6 cellular contexts compared by ENCODE assay signal in genomic region chr12:110228348-110228747, GRCh38. TPM values are rescaled to one million over a fixed set of nuclear protein-coding genes. Genes with fewer than 3 reads are reported as not detected.
DNase-seq lines count a peak whose midpoint lies in the region; ATAC-seq, FAIRE-seq and TF ChIP-seq lines count a peak whose summit lies in the region.
"Not testable (repeated sequence)": the region's sequence is repeated elsewhere in the genome, so short reads cannot be mapped to it uniquely, and the experiment has no call there.

No MANE protein-coding gene starts in this region.

- FAIRE-seq in A549 (lab: Jason Lieb, UNC) = not testable (repeated sequence)

- H3K4me2 ChIP-seq in A549 = not testable (repeated sequence)

- H3K27me3 Mint-ChIP-seq in WTC11 (ENCODE audit: low read depth); nephron (ENCODE audit: low read depth): not testable (repeated sequence)

- not testable (repeated sequence) for TF ChIP-seq POLR2A in A549 (IDR thresholded peaks at IDR 0.05; ENCODE audit: low read length); heart left ventricle (IDR thresholded peaks at IDR 0.05); gastrocnemius medialis (IDR thresholded peaks at IDR 0.05)

- not testable (repeated sequence) for H3K9me3 ChIP-seq in A549; heart left ventricle; left ventricle myocardium inferior (replicated peaks); gastrocnemius medialis

- in situ Hi-C loops in gastrocnemius medialis (cut with MboI; ENCODE audit: low sequenced_read_pairs in 4 of 4) = loop anchor here in 1 of 4 donors (10.0 kb wide), 1 partner anchor 124 kb away; no protein-coding TSS in a partner anchor

- H3K4me1 ChIP-seq in A549 = peaks cover 56% of the 10 kb centered on the region
- H3K4me1 ChIP-seq in heart left ventricle = peaks cover 0 to 54% (median 17%) of the 10 kb centered on the region in 12 donors
- H3K4me1 ChIP-seq in left ventricle myocardium inferior = peaks cover 71% of the 10 kb centered on the region
- H3K4me1 ChIP-seq in gastrocnemius medialis = peaks cover 25 to 35% of the 10 kb centered on the region in 2 donors

- H3K27ac ChIP-seq in A549 = not testable (repeated sequence)
- H3K27ac ChIP-seq in heart left ventricle (peak overlapping the region in 9 of 12 donors; percentile 5 to 79 (median 68)), left ventricle myocardium inferior (replicated peaks) (peak overlapping the region; percentile 82), gastrocnemius medialis (peak overlapping the region; percentile 66 to 82 (median 72))

- ATAC-seq in A549, WTC11, heart left ventricle, gastrocnemius medialis: not testable (repeated sequence)

- H3K4me1 Mint-ChIP-seq in WTC11 = not testable (repeated sequence)
- peaks cover 49% of the 10 kb centered on the region for H3K4me1 Mint-ChIP-seq in nephron

- H3K9me3 Mint-ChIP-seq in WTC11, nephron: not testable (repeated sequence)

- DNase-seq in A549 (ENCODE audit: low read depth in 1 of 2, low spot score in 1 of 2); WTC11 (ENCODE audit: low spot score); heart left ventricle; left ventricle myocardium inferior; gastrocnemius medialis: not testable (repeated sequence)

- H3K27ac Mint-ChIP-seq in WTC11 = not testable (repeated sequence)
- H3K27ac Mint-ChIP-seq in nephron = peak overlapping the region in 2 of 3 experiments; percentile 3 to 18

- TF ChIP-seq EP300 in A549 (IDR thresholded peaks at IDR 0.05) = not testable (repeated sequence)

- not testable (repeated sequence) for H3K36me3 ChIP-seq in heart left ventricle, left ventricle myocardium inferior, gastrocnemius medialis

- TF ChIP-seq RAD21 in A549 (conservative IDR thresholded peaks at IDR 0.05 in 1 of 2, IDR thresholded peaks at IDR 0.05 in 1 of 2) = not testable (repeated sequence)

- 91% methylated on average over 4 of the region's 4 CpGs for WGBS in A549 (ENCODE audit: missing lambda C conversion rate)
- 94 to 98% (median 97%) methylated on average over 4 of the region's 4 CpGs for WGBS in heart left ventricle, 4 donors

- TF ChIP-seq CTCF in A549 (IDR thresholded peaks at IDR 0.05); WTC11 (IDR thresholded peaks at IDR 0.05); heart left ventricle (IDR thresholded peaks at IDR 0.05); left ventricle myocardium inferior (IDR thresholded peaks at IDR 0.05; ENCODE audit: borderline replicate concordance); nephron (IDR thresholded peaks at IDR 0.05; ENCODE audit: unreplicated experiment in 3 of 3); gastrocnemius medialis (IDR thresholded peaks at IDR 0.05 in 4 of 5, conservative IDR thresholded peaks at IDR 0.05 in 1 of 5): not testable (repeated sequence)

- not testable (repeated sequence) for H3K4me3 ChIP-seq in A549, heart left ventricle, left ventricle myocardium inferior, gastrocnemius medialis

- not testable (repeated sequence) for H3K27me3 ChIP-seq in heart left ventricle; left ventricle myocardium inferior (ENCODE audit: low read depth); gastrocnemius medialis

- POLR2A ChIA-PET in A549 (lab: Yijun Ruan, JAX) = interaction anchor here (2.0 kb wide), 1 partner anchor 52 kb away, joined by 6 read pairs; the partner anchor contains the start of gene ATP2A2
- POLR2A ChIA-PET in WTC11 (lab: Charles Lee) = interaction anchor here (0.7 kb wide), 1 partner anchor 16 kb away, joined by 3 read pairs; no protein-coding TSS in a partner anchor

- CTCF ChIA-PET in A549 (lab: Yijun Ruan, JAX) = interaction anchor here (1.4 to 9.6 kb wide), 2 partner anchors 16 to 125 kb away, joined by 5 to 100 read pairs; no protein-coding TSS in a partner anchor
- CTCF ChIA-PET in WTC11 (lab: Charles Lee) = not testable (repeated sequence)

- intact Hi-C loops in heart left ventricle (cut with DNase I) = loop anchor here in 7 of 10 donors (10.0 kb wide), 4 partner anchors 46 to 134 kb away; partner anchors contain the start of gene ATP2A2 (in 4 of the 7)
- intact Hi-C loops in left ventricle myocardium inferior (cut with micrococcal nuclease); gastrocnemius medialis (cut with DNase I; ENCODE audit: low total_unique reads): not testable (repeated sequence)

- not testable (repeated sequence) for H3K4me3 Mint-ChIP-seq in WTC11, nephron

- not testable (repeated sequence) for H3K36me3 Mint-ChIP-seq in WTC11
- peaks cover 18% of the 10 kb centered on the region for H3K36me3 Mint-ChIP-seq in nephron (ENCODE audit: low read depth)

TF ChIP-seq in A549, 52 proteins besides CTCF, POLR2A, EP300 and RAD21:
- 0 out of 2 replicates have a peak, but pooled peaks have one; percentile 7 for TF ChIP-seq ZC3H11A (IDR thresholded peaks at IDR 0.05)

TF ChIP-seq in WTC11, 78 proteins besides CTCF, POLR2A, EP300 and RAD21:
- peak; percentile 63; the same call in 1 of the 2 replicates for TF ChIP-seq HMGA2 (CRISPR knock-in tag; IDR thresholded peaks at IDR 0.05)
TF ChIP-seq in WTC11: peak in this region for 1; not testable (repeated sequence) for 77.

RNA-seq across cellular contexts. Expression of gene ATP2A2, which starts 52.7 kb away (rescaled TPM):
- polyA plus RNA-seq in A549 (2011; rRNA removed) (415 and 431 TPM in 2 replicates), A549 (2017; fragmentation: RNase III; extraction: RNeasy Plus Mini Kit Qiagen cat#74134 plus additional on column Dnase treatment) (328 to 356 TPM (median 342 TPM) in 3 replicates), heart left ventricle (1,000 to 10,000 TPM in 1 of 2 donors, 100 to 1,000 TPM in 1; 494 to 1,113 TPM)
- 264 and 317 TPM in 2 replicates for polyA plus RNA-seq in A549 (2012; cell fraction: cytosol; rRNA removed)
- 658 and 717 TPM in 2 replicates for polyA plus RNA-seq in A549 (2012; cell fraction: nucleus; rRNA removed)
- 375 and 407 TPM in 2 replicates for polyA minus RNA-seq in A549 (2011; rRNA and poly(A)+ RNA removed)
- total RNA-seq in WTC11 (2021) (216 to 239 TPM (median 216 TPM) in 3 replicates), heart left ventricle (1,000 to 10,000 TPM; 1,194 to 2,963 (median 1,871) TPM), left ventricle myocardium inferior (1,955 TPM), gastrocnemius medialis (1,000 to 10,000 TPM in 2 of 4 donors, 100 to 1,000 TPM in 2; 788 to 1,983 (median 1,302) TPM)
